ENCODE assay signal across 1 cellular context in the genomic region with DNA sequence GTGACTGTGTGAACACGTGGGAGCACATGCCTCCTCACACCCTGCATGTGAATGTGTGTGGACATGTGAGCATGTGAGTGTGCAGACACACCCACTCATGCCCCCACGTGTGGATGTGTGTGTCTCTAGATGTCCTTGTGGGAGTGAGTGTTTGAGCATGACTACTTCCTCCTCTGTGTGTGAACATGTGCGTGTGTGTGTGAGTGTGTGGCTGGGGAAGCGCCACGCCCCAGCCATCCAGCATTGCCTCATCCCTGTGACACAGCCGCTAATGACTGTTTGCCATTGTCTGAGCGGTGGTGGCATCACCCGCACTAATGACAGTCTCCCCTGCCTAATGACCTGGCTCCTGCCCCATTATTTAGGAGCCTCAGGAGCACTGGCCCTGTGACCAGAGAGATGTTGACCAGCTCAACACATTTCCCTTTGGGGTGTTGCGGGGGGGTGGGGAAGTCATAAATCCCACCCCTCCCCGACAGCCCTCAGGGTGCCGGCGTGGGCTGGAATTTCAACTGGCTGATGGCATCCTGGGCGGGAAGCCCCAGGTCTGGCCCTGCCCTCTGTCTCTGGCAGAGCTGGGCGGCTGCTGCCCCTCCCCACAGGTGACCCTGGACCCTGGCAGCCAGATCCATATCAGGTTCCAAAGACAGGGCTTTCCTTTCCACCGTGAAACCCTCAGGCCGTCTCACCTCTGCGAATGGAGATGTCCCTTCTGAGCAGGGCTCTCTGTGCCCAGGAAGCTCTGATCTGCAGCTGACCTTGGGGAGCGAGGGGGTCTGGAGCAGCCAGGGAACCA.
TF ChIP-seq lines count a peak whose summit lies in the region.

No MANE protein-coding gene starts in this region.

TF ChIP-seq in HEK293, 187 proteins besides CTCF, POLR2A, EP300 and RAD21 (continued from another document and continues in another):
- TF ChIP-seq ZNF548 (tag by site-specific recombination; IDR thresholded peaks at IDR 0.05) = peak; percentile 2; the same call in 1 of the 2 replicates
- TF ChIP-seq KLF8 (tag by site-specific recombination; IDR thresholded peaks at IDR 0.05) = peak; percentile 77; the same call in 1 of the 2 replicates
- no peak for TF ChIP-seq ZNF311 (tag by site-specific recombination; IDR thresholded peaks at IDR 0.05; ENCODE audit: borderline replicate concordance)
- TF ChIP-seq MZF1 (tag by site-specific recombination; IDR thresholded peaks at IDR 0.05; ENCODE audit: borderline replicate concordance) = no peak
- no peak for TF ChIP-seq ZNF514 (tag by site-specific recombination; IDR thresholded peaks at IDR 0.05)
- TF ChIP-seq, protein P1, sequence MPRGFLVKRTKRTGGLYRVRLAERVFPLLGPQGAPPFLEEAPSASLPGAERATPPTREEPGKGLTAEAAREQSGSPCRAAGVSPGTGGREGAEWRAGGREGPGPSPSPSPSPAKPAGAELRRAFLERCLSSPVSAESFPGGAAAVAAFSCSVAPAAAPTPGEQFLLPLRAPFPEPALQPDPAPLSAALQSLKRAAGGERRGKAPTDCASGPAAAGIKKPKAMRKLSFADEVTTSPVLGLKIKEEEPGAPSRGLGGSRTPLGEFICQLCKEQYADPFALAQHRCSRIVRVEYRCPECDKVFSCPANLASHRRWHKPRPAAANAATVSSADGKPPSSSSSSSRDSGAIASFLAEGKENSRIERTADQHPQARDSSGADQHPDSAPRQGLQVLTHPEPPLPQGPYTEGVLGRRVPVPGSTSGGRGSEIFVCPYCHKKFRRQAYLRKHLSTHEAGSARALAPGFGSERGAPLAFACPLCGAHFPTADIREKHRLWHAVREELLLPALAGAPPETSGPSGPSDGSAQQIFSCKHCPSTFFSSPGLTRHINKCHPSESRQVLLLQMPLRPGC (tag by site-specific recombination; IDR thresholded peaks at IDR 0.05) = peak; percentile 69; the same call in 1 of the 2 replicates
- peak; percentile 99 for TF ChIP-seq SP7 (tag by site-specific recombination; IDR thresholded peaks at IDR 0.05)
- TF ChIP-seq ZNF37A (tag by site-specific recombination; IDR thresholded peaks at IDR 0.05) = no peak
- TF ChIP-seq ZNF302 (tag by site-specific recombination; IDR thresholded peaks at IDR 0.05; ENCODE audit: low read depth) = no peak
- TF ChIP-seq GLIS2 (tag by site-specific recombination; IDR thresholded peaks at IDR 0.05) = peak; percentile 26; the same call in 1 of the 2 replicates
- no peak for TF ChIP-seq ZNF223 (tag by site-specific recombination; IDR thresholded peaks at IDR 0.05)
- TF ChIP-seq ZNF433 (tag by site-specific recombination; IDR thresholded peaks at IDR 0.05; ENCODE audit: low read depth) = no peak
- peak; percentile 45 for TF ChIP-seq OSR2 (tag by site-specific recombination; IDR thresholded peaks at IDR 0.05)
- no peak for TF ChIP-seq ZNF114 (tag by site-specific recombination; IDR thresholded peaks at IDR 0.05)
- TF ChIP-seq, protein P2, sequence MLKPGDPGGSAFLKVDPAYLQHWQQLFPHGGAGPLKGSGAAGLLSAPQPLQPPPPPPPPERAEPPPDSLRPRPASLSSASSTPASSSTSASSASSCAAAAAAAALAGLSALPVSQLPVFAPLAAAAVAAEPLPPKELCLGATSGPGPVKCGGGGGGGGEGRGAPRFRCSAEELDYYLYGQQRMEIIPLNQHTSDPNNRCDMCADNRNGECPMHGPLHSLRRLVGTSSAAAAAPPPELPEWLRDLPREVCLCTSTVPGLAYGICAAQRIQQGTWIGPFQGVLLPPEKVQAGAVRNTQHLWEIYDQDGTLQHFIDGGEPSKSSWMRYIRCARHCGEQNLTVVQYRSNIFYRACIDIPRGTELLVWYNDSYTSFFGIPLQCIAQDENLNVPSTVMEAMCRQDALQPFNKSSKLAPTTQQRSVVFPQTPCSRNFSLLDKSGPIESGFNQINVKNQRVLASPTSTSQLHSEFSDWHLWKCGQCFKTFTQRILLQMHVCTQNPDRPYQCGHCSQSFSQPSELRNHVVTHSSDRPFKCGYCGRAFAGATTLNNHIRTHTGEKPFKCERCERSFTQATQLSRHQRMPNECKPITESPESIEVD (tag by site-specific recombination; IDR thresholded peaks at IDR 0.05) = no peak
- TF ChIP-seq ZNF701 (tag by site-specific recombination; IDR thresholded peaks at IDR 0.05) = no peak
- TF ChIP-seq ZSCAN30 (tag by site-specific recombination; IDR thresholded peaks at IDR 0.05) = no peak
- TF ChIP-seq EGR2 (tag by site-specific recombination; IDR thresholded peaks at IDR 0.05; ENCODE audit: low read depth) = peak; percentile 98
- TF ChIP-seq, protein P3, sequence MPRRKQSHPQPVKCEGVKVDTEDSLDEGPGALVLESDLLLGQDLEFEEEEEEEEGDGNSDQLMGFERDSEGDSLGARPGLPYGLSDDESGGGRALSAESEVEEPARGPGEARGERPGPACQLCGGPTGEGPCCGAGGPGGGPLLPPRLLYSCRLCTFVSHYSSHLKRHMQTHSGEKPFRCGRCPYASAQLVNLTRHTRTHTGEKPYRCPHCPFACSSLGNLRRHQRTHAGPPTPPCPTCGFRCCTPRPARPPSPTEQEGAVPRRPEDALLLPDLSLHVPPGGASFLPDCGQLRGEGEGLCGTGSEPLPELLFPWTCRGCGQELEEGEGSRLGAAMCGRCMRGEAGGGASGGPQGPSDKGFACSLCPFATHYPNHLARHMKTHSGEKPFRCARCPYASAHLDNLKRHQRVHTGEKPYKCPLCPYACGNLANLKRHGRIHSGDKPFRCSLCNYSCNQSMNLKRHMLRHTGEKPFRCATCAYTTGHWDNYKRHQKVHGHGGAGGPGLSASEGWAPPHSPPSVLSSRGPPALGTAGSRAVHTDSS (tag by site-specific recombination; IDR thresholded peaks at IDR 0.05) = no peak
- TF ChIP-seq ZNF138 (tag by site-specific recombination; IDR thresholded peaks at IDR 0.05; ENCODE audit: borderline replicate concordance) = no peak
- TF ChIP-seq MEIS1 (CRISPR knock-in tag; IDR thresholded peaks at IDR 0.05; ENCODE audit: borderline replicate concordance) = no peak
- TF ChIP-seq ZNF133 (tag by site-specific recombination; IDR thresholded peaks at IDR 0.05) = no peak
- TF ChIP-seq, protein P4, sequence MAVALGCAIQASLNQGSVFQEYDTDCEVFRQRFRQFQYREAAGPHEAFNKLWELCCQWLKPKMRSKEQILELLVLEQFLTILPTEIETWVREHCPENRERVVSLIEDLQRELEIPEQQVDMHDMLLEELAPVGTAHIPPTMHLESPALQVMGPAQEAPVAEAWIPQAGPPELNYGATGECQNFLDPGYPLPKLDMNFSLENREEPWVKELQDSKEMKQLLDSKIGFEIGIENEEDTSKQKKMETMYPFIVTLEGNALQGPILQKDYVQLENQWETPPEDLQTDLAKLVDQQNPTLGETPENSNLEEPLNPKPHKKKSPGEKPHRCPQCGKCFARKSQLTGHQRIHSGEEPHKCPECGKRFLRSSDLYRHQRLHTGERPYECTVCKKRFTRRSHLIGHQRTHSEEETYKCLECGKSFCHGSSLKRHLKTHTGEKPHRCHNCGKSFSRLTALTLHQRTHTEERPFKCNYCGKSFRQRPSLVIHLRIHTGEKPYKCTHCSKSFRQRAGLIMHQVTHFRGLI (tag by site-specific recombination; IDR thresholded peaks at IDR 0.05) = no peak
- TF ChIP-seq ZNF274 (IDR thresholded peaks at IDR 0.05; ENCODE audit: low read length) = no peak
- TF ChIP-seq ZNF274 (tag by site-specific recombination; IDR thresholded peaks at IDR 0.05; ENCODE audit: borderline replicate concordance) = no peak
- TF ChIP-seq ZNF544 (tag by site-specific recombination; IDR thresholded peaks at IDR 0.05) = no peak
- TF ChIP-seq ZNF202 (tag by site-specific recombination; IDR thresholded peaks at IDR 0.05; ENCODE audit: borderline replicate concordance) = no peak
- peak; percentile 79 for TF ChIP-seq KLF10 (tag by site-specific recombination; IDR thresholded peaks at IDR 0.05)
- TF ChIP-seq, protein P5, sequence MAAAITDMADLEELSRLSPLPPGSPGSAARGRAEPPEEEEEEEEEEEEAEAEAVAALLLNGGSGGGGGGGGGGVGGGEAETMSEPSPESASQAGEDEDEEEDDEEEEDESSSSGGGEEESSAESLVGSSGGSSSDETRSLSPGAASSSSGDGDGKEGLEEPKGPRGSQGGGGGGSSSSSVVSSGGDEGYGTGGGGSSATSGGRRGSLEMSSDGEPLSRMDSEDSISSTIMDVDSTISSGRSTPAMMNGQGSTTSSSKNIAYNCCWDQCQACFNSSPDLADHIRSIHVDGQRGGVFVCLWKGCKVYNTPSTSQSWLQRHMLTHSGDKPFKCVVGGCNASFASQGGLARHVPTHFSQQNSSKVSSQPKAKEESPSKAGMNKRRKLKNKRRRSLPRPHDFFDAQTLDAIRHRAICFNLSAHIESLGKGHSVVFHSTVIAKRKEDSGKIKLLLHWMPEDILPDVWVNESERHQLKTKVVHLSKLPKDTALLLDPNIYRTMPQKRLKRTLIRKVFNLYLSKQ (tag by site-specific recombination; IDR thresholded peaks at IDR 0.05; ENCODE audit: borderline replicate concordance) = no peak
- TF ChIP-seq ZNF239 (tag by site-specific recombination; IDR thresholded peaks at IDR 0.05) = no peak
- peak; percentile 59; the same call in 1 of the 2 replicates for TF ChIP-seq ZNF600 (tag by site-specific recombination; IDR thresholded peaks at IDR 0.05)
- no peak for TF ChIP-seq ZNF677 (tag by site-specific recombination; IDR thresholded peaks at IDR 0.05)
- TF ChIP-seq ZNF621 (tag by site-specific recombination; IDR thresholded peaks at IDR 0.05) = 0 out of 2 replicates have a peak, but pooled peaks have one; percentile 73
- TF ChIP-seq ZNF626 (tag by site-specific recombination; IDR thresholded peaks at IDR 0.05) = no peak
- 0 out of 2 replicates have a peak, but pooled peaks have one; percentile 52 for TF ChIP-seq ZNF324 (tag by site-specific recombination; IDR thresholded peaks at IDR 0.05)
- no peak for TF ChIP-seq SCRT1 (tag by site-specific recombination; IDR thresholded peaks at IDR 0.05; ENCODE audit: borderline replicate concordance)
- TF ChIP-seq ZNF707 (tag by site-specific recombination; IDR thresholded peaks at IDR 0.05) = no peak
- TF ChIP-seq MYNN (tag by site-specific recombination; IDR thresholded peaks at IDR 0.05; ENCODE audit: borderline replicate concordance) = 0 out of 2 replicates have a peak, but pooled peaks have one; percentile 15
- TF ChIP-seq ZNF23 (tag by site-specific recombination; IDR thresholded peaks at IDR 0.05; ENCODE audit: borderline replicate concordance) = no peak
- TF ChIP-seq, protein P6, sequence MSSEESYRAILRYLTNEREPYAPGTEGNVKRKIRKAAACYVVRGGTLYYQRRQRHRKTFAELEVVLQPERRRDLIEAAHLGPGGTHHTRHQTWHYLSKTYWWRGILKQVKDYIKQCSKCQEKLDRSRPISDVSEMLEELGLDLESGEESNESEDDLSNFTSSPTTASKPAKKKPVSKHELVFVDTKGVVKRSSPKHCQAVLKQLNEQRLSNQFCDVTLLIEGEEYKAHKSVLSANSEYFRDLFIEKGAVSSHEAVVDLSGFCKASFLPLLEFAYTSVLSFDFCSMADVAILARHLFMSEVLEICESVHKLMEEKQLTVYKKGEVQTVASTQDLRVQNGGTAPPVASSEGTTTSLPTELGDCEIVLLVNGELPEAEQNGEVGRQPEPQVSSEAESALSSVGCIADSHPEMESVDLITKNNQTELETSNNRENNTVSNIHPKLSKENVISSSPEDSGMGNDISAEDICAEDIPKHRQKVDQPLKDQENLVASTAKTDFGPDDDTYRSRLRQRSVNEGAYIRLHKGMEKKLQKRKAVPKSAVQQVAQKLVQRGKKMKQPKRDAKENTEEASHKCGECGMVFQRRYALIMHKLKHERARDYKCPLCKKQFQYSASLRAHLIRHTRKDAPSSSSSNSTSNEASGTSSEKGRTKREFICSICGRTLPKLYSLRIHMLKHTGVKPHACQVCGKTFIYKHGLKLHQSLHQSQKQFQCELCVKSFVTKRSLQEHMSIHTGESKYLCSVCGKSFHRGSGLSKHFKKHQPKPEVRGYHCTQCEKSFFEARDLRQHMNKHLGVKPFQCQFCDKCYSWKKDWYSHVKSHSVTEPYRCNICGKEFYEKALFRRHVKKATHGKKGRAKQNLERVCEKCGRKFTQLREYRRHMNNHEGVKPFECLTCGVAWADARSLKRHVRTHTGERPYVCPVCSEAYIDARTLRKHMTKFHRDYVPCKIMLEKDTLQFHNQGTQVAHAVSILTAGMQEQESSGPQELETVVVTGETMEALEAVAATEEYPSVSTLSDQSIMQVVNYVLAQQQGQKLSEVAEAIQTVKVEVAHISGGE (tag by site-specific recombination; conservative IDR thresholded peaks at IDR 0.05; ENCODE audit: low read depth) = no peak
- peak; percentile 31; the same call in 1 of the 2 replicates for TF ChIP-seq GLIS1 (tag by site-specific recombination; IDR thresholded peaks at IDR 0.05)
- no peak for TF ChIP-seq OVOL3 (tag by site-specific recombination; IDR thresholded peaks at IDR 0.05)
- TF ChIP-seq ZNF121 (tag by site-specific recombination; IDR thresholded peaks at IDR 0.05) = no peak
- no peak for TF ChIP-seq ZNF426 (tag by site-specific recombination; IDR thresholded peaks at IDR 0.05)
- no peak; the same call in 1 of the 2 replicates for TF ChIP-seq ZNF747 (tag by site-specific recombination; IDR thresholded peaks at IDR 0.05)
- TF ChIP-seq, protein P7, sequence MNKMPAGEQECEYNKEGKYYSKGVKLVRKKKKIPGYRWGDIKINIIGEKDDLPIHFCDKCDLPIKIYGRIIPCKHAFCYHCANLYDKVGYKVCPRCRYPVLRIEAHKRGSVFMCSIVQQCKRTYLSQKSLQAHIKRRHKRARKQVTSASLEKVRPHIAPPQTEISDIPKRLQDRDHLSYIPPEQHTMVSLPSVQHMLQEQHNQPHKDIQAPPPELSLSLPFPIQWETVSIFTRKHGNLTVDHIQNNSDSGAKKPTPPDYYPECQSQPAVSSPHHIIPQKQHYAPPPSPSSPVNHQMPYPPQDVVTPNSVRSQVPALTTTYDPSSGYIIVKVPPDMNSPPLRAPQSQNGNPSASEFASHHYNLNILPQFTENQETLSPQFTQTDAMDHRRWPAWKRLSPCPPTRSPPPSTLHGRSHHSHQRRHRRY (tag by site-specific recombination; IDR thresholded peaks at IDR 0.05) = no peak
- TF ChIP-seq, protein P8, sequence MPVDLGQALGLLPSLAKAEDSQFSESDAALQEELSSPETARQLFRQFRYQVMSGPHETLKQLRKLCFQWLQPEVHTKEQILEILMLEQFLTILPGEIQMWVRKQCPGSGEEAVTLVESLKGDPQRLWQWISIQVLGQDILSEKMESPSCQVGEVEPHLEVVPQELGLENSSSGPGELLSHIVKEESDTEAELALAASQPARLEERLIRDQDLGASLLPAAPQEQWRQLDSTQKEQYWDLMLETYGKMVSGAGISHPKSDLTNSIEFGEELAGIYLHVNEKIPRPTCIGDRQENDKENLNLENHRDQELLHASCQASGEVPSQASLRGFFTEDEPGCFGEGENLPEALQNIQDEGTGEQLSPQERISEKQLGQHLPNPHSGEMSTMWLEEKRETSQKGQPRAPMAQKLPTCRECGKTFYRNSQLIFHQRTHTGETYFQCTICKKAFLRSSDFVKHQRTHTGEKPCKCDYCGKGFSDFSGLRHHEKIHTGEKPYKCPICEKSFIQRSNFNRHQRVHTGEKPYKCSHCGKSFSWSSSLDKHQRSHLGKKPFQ (tag by site-specific recombination; IDR thresholded peaks at IDR 0.05) = peak; percentile 93
- no peak for TF ChIP-seq ZNF510 (tag by site-specific recombination; IDR thresholded peaks at IDR 0.05; ENCODE audit: insufficient replicate concordance)
